Comparison of ENCODE assay signal across 8 cellular contexts in genomic region chr7:6271091-6271658, GRCh38. TPM values are rescaled to one million over a fixed set of nuclear protein-coding genes. Genes with fewer than 3 reads are reported as not detected.
DNase-seq lines count a peak whose midpoint lies in the region; ATAC-seq and TF ChIP-seq lines count a peak whose summit lies in the region.

No MANE protein-coding gene starts in this region.

- peak overlapping the region; percentile 72 for H3K9ac ChIP-seq in HUES64 (ENCODE audit: low read depth, low read length)

- peak; percentile 63 for DNase-seq in DMS 273 treated with DMSO at 0.1 percent for 48 hours (lab: John Stamatoyannopoulos, UW)
- peak; percentile 21 for DNase-seq in T-helper 9 cell
- peak in 55 of 61 donors; percentile 1 to 78 (median 33) for DNase-seq in caudate nucleus (lab: John Stamatoyannopoulos, UW)
- peak; percentile 68 for DNase-seq in inferior parietal cortex (ENCODE audit: extremely low spot score)
- DNase-seq in gastrocnemius medialis, result peak; percentile 55 to 68

- H3K4me1 ChIP-seq in HUES64 (ENCODE audit: insufficient read depth, low read length) (peaks cover 12% of the 10 kb centered on the region; the same call in 1 of the 2 replicates), gastrocnemius medialis (peaks cover 28 to 48% of the 10 kb centered on the region in 2 donors)

- ATAC-seq in gastrocnemius medialis (peak; percentile 72 to 77), GM18502 (IDR thresholded peaks at IDR 0.05; ENCODE audit: poor library complexity, unreplicated experiment) (no peak), HG03280 (IDR thresholded peaks at IDR 0.05; ENCODE audit: unreplicated experiment) (no peak)

- peaks cover 24% of the 10 kb centered on the region for H3K27me3 ChIP-seq in HUES64 (ENCODE audit: insufficient read depth, low read length)
- H3K27me3 ChIP-seq in gastrocnemius medialis, result no peaks in the 10 kb centered on the region

- no peak overlapping the region for H3K27ac ChIP-seq in HUES64 (ENCODE audit: low read depth, low read length)
- no peak overlapping the region for H3K27ac ChIP-seq in caudate nucleus (ENCODE audit: low read depth, low read length)
- H3K27ac ChIP-seq in gastrocnemius medialis, result peak overlapping the region; percentile 77 to 92 (median 80)

- in situ Hi-C loops in gastrocnemius medialis (cut with MboI; ENCODE audit: low sequenced_read_pairs in 4 of 4), result loop anchor here in 1 of 4 donors (10.0 kb wide), 1 partner anchor 54 kb away; no protein-coding TSS in a partner anchor

- intact Hi-C loops in gastrocnemius medialis (cut with DNase I; ENCODE audit: low total_unique reads), result loop anchor here (2.0 to 5.0 kb wide), 2 partner anchors 94 to 110 kb away; no protein-coding TSS in a partner anchor

- no peaks in the 10 kb centered on the region for H3K36me3 ChIP-seq in HUES64 (ENCODE audit: insufficient read depth, low read length)
- no peaks in the 10 kb centered on the region for H3K36me3 ChIP-seq in gastrocnemius medialis

- H3K9me3 ChIP-seq in HUES64 (ENCODE audit: insufficient read depth, low read depth, low read length) (no peaks in the 10 kb centered on the region), gastrocnemius medialis (no peaks in the 10 kb centered on the region)

- 5% methylated on average over 14 of the region's 14 CpGs for WGBS in HUES64

- peak in 4 of 5 experiments; percentile 49 to 73 (median 66) for TF ChIP-seq CTCF in gastrocnemius medialis (IDR thresholded peaks at IDR 0.05 in 4 of 5, conservative IDR thresholded peaks at IDR 0.05 in 1 of 5)

- H3K4me3 ChIP-seq in HUES64 (ENCODE audit: low read length) (peak overlapping the region; percentile 93), gastrocnemius medialis (peak overlapping the region; percentile 70 to 98 (median 84))

- TF ChIP-seq POLR2A in gastrocnemius medialis (IDR thresholded peaks at IDR 0.05), result no peak

RNA-seq across cellular contexts. Expression of gene CYTH3, which starts 1.2 kb away (rescaled TPM):
- polyA plus RNA-seq in HUES64 (2013, experiment 1 of 2), result 6.7 TPM
- 9.0 TPM for polyA plus RNA-seq in HUES64 (2013, experiment 2 of 2)
- 10 to 100 TPM; 14.3 to 20.2 (median 16.7) TPM for total RNA-seq in gastrocnemius medialis

Comparison
In these comparisons a context has a peak if more than half of its experiments do, and no peak if none do; other contexts are left out.
1. H3K27ac ChIP-seq: peak in gastrocnemius medialis (4 of 4); none in HUES64 (single experiment) and caudate nucleus (single experiment).
2. ATAC-seq: peak in gastrocnemius medialis (2 of 2); none in GM18502 (single experiment) and HG03280 (single experiment).
3. Peak in every context shown above with its lines, with median percentiles within 50 percentile points of each other: DNase-seq.